ENCODE assay signal across 22 cellular contexts in genomic region chr5:44884036-44884435, GRCh38.
"Had no signal": no experiment of that assay in that cellular context is flagged by ENCODE, and none has a peak within 500 bp of the region (broad histone marks: within the 10 kb centered on the region; RNA-seq: fewer than 3 reads in every experiment).

No MANE protein-coding gene starts in this region.

- FAIRE-seq: HepG2 had no signal

- ATAC-seq: HepG2 had no signal

- H3K36me3 ChIP-seq: MG63 had no signal

- H3K9me3 ChIP-seq: SK-N-SH had no signal

- H3K9ac ChIP-seq: SK-N-SH had no signal

- DNase-seq: IMR-90, Karpas-422, KG1, MG63, NCI-H1092, NCI-H1105 treated with DMSO at 0.1 percent for 48 hours, NCI-H1417 treated with DMSO at 0.1 percent for 48 hours, NCI-H146, NCI-H1694 treated with DMSO at 0.1 percent for 48 hours, NCI-H2029, NCI-H2081 treated with DMSO at 0.1 percent for 48 hours, NCI-H2171, NCI-H226, NCI-H446, NCI-H510A, NCI-H524 treated with DMSO at 0.1 percent for 48 hours, NCI-H69, NCI-H774, RPMI8226, SHP77, SK-N-SH had no signal

- H3K27me3 ChIP-seq: MG63 had no signal

- H3K4me3 ChIP-seq: MG63 had no signal
